In the genomic region with DNA sequence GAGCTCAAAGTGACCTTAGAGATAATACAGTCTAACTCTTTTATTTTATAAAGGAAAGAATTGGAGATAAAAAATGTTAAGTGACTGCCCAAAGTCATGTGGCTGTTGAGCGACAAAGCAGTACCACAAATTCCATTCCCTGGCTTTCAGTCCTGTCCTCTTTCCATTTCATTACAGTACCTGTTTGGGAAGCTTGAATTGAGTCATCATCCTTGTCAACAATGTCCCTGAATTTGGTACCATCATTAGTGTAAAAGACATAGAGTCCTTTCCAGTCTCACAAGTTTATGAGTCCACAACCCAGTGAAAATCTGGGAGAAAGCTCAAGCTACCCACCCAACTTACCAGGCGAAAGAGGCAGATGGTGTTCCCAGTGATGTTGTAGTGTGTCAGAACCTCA, we compare ENCODE assay signal across 22 cellular contexts. TPM values are rescaled to one million over a fixed set of nuclear protein-coding genes. Genes with fewer than 3 reads are reported as not detected.
A peak's percentile ranks its signal among the peaks of the same experiment; 100 is the strongest.
DNase-seq lines count a peak whose midpoint lies in the region; ATAC-seq, FAIRE-seq and TF ChIP-seq lines count a peak whose summit lies in the region.
"Had no signal": no experiment of that assay in that cellular context is flagged by ENCODE, and none has a peak within 500 bp of the region (broad histone marks: within the 10 kb centered on the region; RNA-seq: fewer than 3 reads in every experiment).

No MANE protein-coding gene starts in this region.

- peaks cover 34% of the 10 kb centered on the region for H3K4me1 Mint-ChIP-seq in activated T-cell treated with anti-CD3 and anti-CD28 coated beads, Interleukin-2, amount 50 U/mL, for 24 hours (ENCODE audit: low read depth)

- H2AFZ ChIP-seq in mammary epithelial cell (ENCODE audit: low read depth, low read length): no peak overlapping the region

- no TSS peak for BruUV-seq in mammary epithelial cell (replicated peaks; lab: Mats Ljungman, UMichigan)

- no peaks in the 10 kb centered on the region for H3K36me3 ChIP-seq in breast epithelium
- no peaks in the 10 kb centered on the region for H3K36me3 ChIP-seq in mammary epithelial cell (ENCODE audit: insufficient read depth, low read length)
- H3K36me3 ChIP-seq in pancreas: no peaks in the 10 kb centered on the region

- H3K27me3 Mint-ChIP-seq in activated T-cell treated with anti-CD3 and anti-CD28 coated beads, Interleukin-2, amount 50 U/mL, for 24 hours: no peaks in the 10 kb centered on the region

- no peaks in the 10 kb centered on the region for H3K27me3 ChIP-seq in breast epithelium
- no peaks in the 10 kb centered on the region for H3K27me3 ChIP-seq in mammary epithelial cell (ENCODE audit: insufficient read depth, low read length)
- no peaks in the 10 kb centered on the region for H3K27me3 ChIP-seq in pancreas

- no peak overlapping the region for H3K27ac Mint-ChIP-seq in activated T-cell treated with anti-CD3 and anti-CD28 coated beads, Interleukin-2, amount 50 U/mL, for 24 hours

- no peak overlapping the region for H3K9ac ChIP-seq in mammary epithelial cell (ENCODE audit: insufficient read depth, low read length)

- H3K4me3 Mint-ChIP-seq in activated T-cell treated with anti-CD3 and anti-CD28 coated beads, Interleukin-2, amount 50 U/mL, for 24 hours: no peak overlapping the region

- no peak for FAIRE-seq in pancreas (lab: Jason Lieb, UNC)
- FAIRE-seq: GM12891, GM19239 had no signal

- dilution Hi-C loops in mammary epithelial cell (cut with HindIII; ENCODE audit: low sequenced_read_pairs): no loop called here

- H3K36me3 Mint-ChIP-seq in activated T-cell treated with anti-CD3 and anti-CD28 coated beads, Interleukin-2, amount 50 U/mL, for 24 hours (ENCODE audit: low read depth): peaks cover 81% of the 10 kb centered on the region

- in situ Hi-C loops in mammary epithelial cell (cut with MboI; ENCODE audit: low sequenced_read_pairs in 2 of 2): no loop called here

- H3K4me1 ChIP-seq in breast epithelium (no peaks in the 10 kb centered on the region), mammary epithelial cell (ENCODE audit: insufficient read depth, low read length) (peaks cover 14% of the 10 kb centered on the region), pancreas (peaks cover 29 to 64% (median 55%) of the 10 kb centered on the region in 3 donors)

- TF ChIP-seq CTCF in breast epithelium (IDR thresholded peaks at IDR 0.05) (no peak), mammary epithelial cell (conservative IDR thresholded peaks at IDR 0.05 in 1 of 2, IDR thresholded peaks at IDR 0.05 in 1 of 2; ENCODE audit: extremely low read depth in 1 of 2, insufficient read depth in 1 of 2, low read depth in 1 of 2, low read length in 2 of 2) (no peak), epithelial cell of esophagus (IDR thresholded peaks at IDR 0.05; ENCODE audit: insufficient read depth, low read depth, low read length, missing control alignments) (no peak), pancreas (IDR thresholded peaks at IDR 0.05) (no peak)

- no peak for TF ChIP-seq POLR2A in breast epithelium (IDR thresholded peaks at IDR 0.05)

- intact Hi-C loops in breast epithelium (cut with DNase I; ENCODE audit: low total_unique reads): no loop called here
- intact Hi-C loops in mammary epithelial cell (cut with micrococcal nuclease): no loop called here
- intact Hi-C loops in pancreas (cut with DNase I): no loop called here

- WGBS in mammary epithelial cell (ENCODE audit: low coverage, missing lambda C conversion rate): 92% methylated on average over 2 of the region's 2 CpGs
- 24 to 31% methylated on average over 2 of the region's 2 CpGs for WGBS in pancreas, 2 donors

- H3K79me2 ChIP-seq in mammary epithelial cell (ENCODE audit: insufficient read depth, low read length): no peaks in the 10 kb centered on the region

- no peak overlapping the region for H3K4me2 ChIP-seq in mammary epithelial cell (ENCODE audit: insufficient read depth, low read depth, low read length)

- peak in 1 of 4 donors; percentile 2 for ATAC-seq in pancreas
- no peak for ATAC-seq in GM19452 (IDR thresholded peaks at IDR 0.05; ENCODE audit: unreplicated experiment)
- ATAC-seq in GM19324 (IDR thresholded peaks at IDR 0.05; ENCODE audit: low FRiP score, unreplicated experiment): no peak

- no peaks in the 10 kb centered on the region for H3K9me3 Mint-ChIP-seq in activated T-cell treated with anti-CD3 and anti-CD28 coated beads, Interleukin-2, amount 50 U/mL, for 24 hours

- H3K27ac ChIP-seq in breast epithelium (peak overlapping the region; percentile 31 to 54), mammary epithelial cell (ENCODE audit: insufficient read depth, low read depth, low read length) (no peak overlapping the region), pancreas (peak overlapping the region in 3 of 4 donors; percentile 17 to 95 (median 93))
- H3K27ac ChIP-seq: SK-N-MC had no signal

- CTCF ChIA-PET in mammary epithelial cell (lab: Charles Lee; ENCODE audit: low non-redundant PET): no interaction called here

- DNase-seq in breast epithelium (ENCODE audit: low spot score in 2 of 2) (no peak), mammary epithelial cell (no peak), epithelial cell of esophagus (ENCODE audit: low read depth) (peak; percentile 7), pancreas (no peak), NOMO-1 (lab: John Stamatoyannopoulos, UW; ENCODE audit: unreplicated experiment in 2 of 2) (no peak)
- DNase-seq in activated T-cell treated with anti-CD3 and anti-CD28 coated beads, Interleukin-2, amount 50 U/mL, for 24 hours: no peak
- DNase-seq: 8988T, C1 segment of cervical spinal cord, COR-L47, DMS79, KG1, NCI-H1048, NCI-H1694 treated with DMSO at 0.1 percent for 48 hours, NCI-H446 had no signal

- H4K20me1 ChIP-seq in mammary epithelial cell (ENCODE audit: insufficient read depth, low read length): no peaks in the 10 kb centered on the region

- no peaks in the 10 kb centered on the region for H3K9me3 ChIP-seq in breast epithelium
- no peaks in the 10 kb centered on the region for H3K9me3 ChIP-seq in mammary epithelial cell (replicated peaks; ENCODE audit: insufficient read depth, low read length)
- no peaks in the 10 kb centered on the region for H3K9me3 ChIP-seq in pancreas

- no peak overlapping the region for H3K4me3 ChIP-seq in breast epithelium
- H3K4me3 ChIP-seq in mammary epithelial cell (replicated peaks in 1 of 3; ENCODE audit: insufficient read depth in 1 of 3, low read depth in 2 of 3, low read length in 3 of 3): no peak overlapping the region
- no peak overlapping the region for H3K4me3 ChIP-seq in epithelial cell of esophagus (ENCODE audit: low read length)
- peak overlapping the region in 3 of 4 donors; percentile 10 to 34 (median 13) for H3K4me3 ChIP-seq in pancreas
- H3K4me3 ChIP-seq: SK-N-MC had no signal

RNA-seq across cellular contexts. Expression of a gene that starts 3.8 kb away (rescaled TPM):
- 1 to 10 TPM in 2 of 3 donors, under 1 TPM in 1; 0.96 to 8.5 (median 7.8) TPM for total RNA-seq in breast epithelium
- not detected for total RNA-seq in mammary epithelial cell
- 0.12 TPM for polyA plus RNA-seq in mammary epithelial cell
- polyA minus RNA-seq in mammary epithelial cell: not detected
- total RNA-seq in pancreas: 100 to 1,000 TPM in 4 of 6 donors, 10 to 100 TPM in 2; 87.2 to 267 (median 128) TPM
- polyA plus RNA-seq in pancreas: 10 to 100 TPM; 41.8 to 61.3 TPM
- total RNA-seq: G401, H4, M059J had no signal

RNA-seq across cellular contexts. Expression of a gene that starts 26.9 kb away (rescaled TPM):
- total RNA-seq in breast epithelium (100 to 1,000 TPM; 159 to 222 (median 168) TPM), mammary epithelial cell (10 to 100 TPM in 1 of 2 donors, 1 to 10 TPM in 1; 5.0 to 24.0 TPM), pancreas (10 to 100 TPM in 4 of 6 donors, 1 to 10 TPM in 2; 5.8 to 54.8 (median 15.8) TPM)
- polyA plus RNA-seq in mammary epithelial cell (231 TPM), pancreas (10 to 100 TPM; 25.8 to 27.0 TPM)
- polyA minus RNA-seq in mammary epithelial cell: 214 TPM
- total RNA-seq: G401 had no signal

RNA-seq across cellular contexts. Expression of a gene that starts 38.3 kb away (rescaled TPM):
- total RNA-seq in breast epithelium (not detected), mammary epithelial cell (not detected), pancreas (not detected)
- polyA plus RNA-seq in mammary epithelial cell (not detected), pancreas (not detected)
- polyA minus RNA-seq in mammary epithelial cell: not detected
- total RNA-seq: G401, H4, M059J had no signal

RNA-seq across cellular contexts. Expression of a gene that starts 48.9 kb away (rescaled TPM):
- total RNA-seq in breast epithelium: 1,000 to 10,000 TPM in 2 of 3 donors, 100 to 1,000 TPM in 1; 330 to 5,040 (median 1,381) TPM
- total RNA-seq in mammary epithelial cell: 10 to 100 TPM in 1 of 2 donors, under 1 TPM in 1; 0.66 to 55.5 TPM
- polyA plus RNA-seq in mammary epithelial cell: 1.4 TPM
- not detected for polyA minus RNA-seq in mammary epithelial cell
- 100 to 1,000 TPM in 2 of 6 donors, 10 to 100 TPM in 4; 30.3 to 179 (median 57.9) TPM for total RNA-seq in pancreas
- 100 to 1,000 TPM in 1 of 2 donors, 10 to 100 TPM in 1; 75.6 to 112 TPM for polyA plus RNA-seq in pancreas
- total RNA-seq: G401 had no signal

Comparison
In these comparisons a context has a peak if more than half of its experiments do, and no peak if none do; other contexts are left out.
1. H3K4me3 ChIP-seq: peak in pancreas (3 of 4); none in breast epithelium (0 of 3), mammary epithelial cell (0 of 3) and epithelial cell of esophagus (single experiment).
2. RNA of a gene that starts 3.8 kb away (total RNA-seq): 87.2 to 267 TPM in pancreas; 0.96 to 8.5 TPM in breast epithelium and not detected in mammary epithelial cell; every median in the first group is over 4 times any median in the second.